In genomic region chr15:65377105-65377975, GRCh38 we compare ENCODE assay signal across 1 cellular context.
TF ChIP-seq lines count a peak whose summit lies in the region.

No MANE protein-coding gene starts in this region.

TF ChIP-seq in GM23338, 12 proteins besides CTCF, POLR2A, EP300 and RAD21 (continued from another document):
- TF ChIP-seq ZNF462 (CRISPR knock-in tag; IDR thresholded peaks at IDR 0.05) (no peak), EZH2phosphoT487 (IDR thresholded peaks at IDR 0.05; ENCODE audit: unreplicated experiment) (no peak)
